ENCODE assay signal across 18 cellular contexts in genomic region chr21:42942244-42942643, GRCh38. TPM values are rescaled to one million over a fixed set of nuclear protein-coding genes. Genes with fewer than 3 reads are reported as not detected.
DNase-seq lines count a peak whose midpoint lies in the region; ATAC-seq, FAIRE-seq and TF ChIP-seq lines count a peak whose summit lies in the region.
"Had no signal": no experiment of that assay in that cellular context is flagged by ENCODE, and none has a peak within 500 bp of the region (broad histone marks: within the 10 kb centered on the region; RNA-seq: fewer than 3 reads in every experiment).

No MANE protein-coding gene starts in this region.

- TF ChIP-seq CTCF in MCF 10A (IDR thresholded peaks at IDR 0.05; ENCODE audit: unreplicated experiment) (no peak), breast epithelium (IDR thresholded peaks at IDR 0.05) (no peak), K562 (IDR thresholded peaks at IDR 0.05 in 2 of 3, conservative IDR thresholded peaks at IDR 0.05 in 1 of 3; ENCODE audit: insufficient read depth in 2 of 3, low read depth in 1 of 3, low read length in 3 of 3) (no peak), keratinocyte (optimal IDR thresholded peaks at IDR 0.05 in 1 of 3, IDR thresholded peaks at IDR 0.05 in 1 of 3, conservative IDR thresholded peaks at IDR 0.05 in 1 of 3; ENCODE audit: extremely low read depth in 1 of 3, insufficient read depth in 2 of 3, low read length in 3 of 3) (no peak)

- no peaks in the 10 kb centered on the region for H3K9me3 Mint-ChIP-seq in MCF 10A (ENCODE audit: unreplicated experiment)
- H3K9me3 Mint-ChIP-seq in stimulated activated effector memory CD8-positive, alpha-beta T cell treated with anti-CD3 and anti-CD28 coated beads, Interleukin-12 subunit alpha, Interleukin-12 subunit beta, amount 100 ng/mL, for 72 hours = no peaks in the 10 kb centered on the region

- no peak for TF ChIP-seq EP300 in K562 (IDR thresholded peaks at IDR 0.05; ENCODE audit: low read length)

- H2BK5ac ChIP-seq in mesendoderm (ENCODE audit: low read length) = no peak overlapping the region

- peak overlapping the region; percentile 91 for H3K27ac Mint-ChIP-seq in MCF 10A (ENCODE audit: low read depth, unreplicated experiment)
- H3K27ac Mint-ChIP-seq in stimulated activated effector memory CD8-positive, alpha-beta T cell treated with anti-CD3 and anti-CD28 coated beads, Interleukin-12 subunit alpha, Interleukin-12 subunit beta, amount 100 ng/mL, for 72 hours = peak overlapping the region; percentile 10

- no peak overlapping the region for H4K8ac ChIP-seq in mesendoderm (ENCODE audit: low read depth, low read length)

- dilution Hi-C loops in keratinocyte (cut with MboI; ENCODE audit: extremely low pct_ligation_motif_present, low sequenced_read_pairs) = no loop called here

- H2AFZ ChIP-seq in K562 (ENCODE audit: low read depth, low read length) (no peak overlapping the region), keratinocyte (ENCODE audit: control insufficient read depth, low read length) (no peak overlapping the region)

- no peaks in the 10 kb centered on the region for H3K79me2 ChIP-seq in K562 (ENCODE audit: control insufficient read depth, insufficient read depth, low read length)
- no peaks in the 10 kb centered on the region for H3K79me2 ChIP-seq in keratinocyte (ENCODE audit: control insufficient read depth, insufficient read depth, low read length)
- H3K79me2 ChIP-seq in mesendoderm (ENCODE audit: control insufficient read depth, insufficient read depth, low read length) = no peaks in the 10 kb centered on the region

- no peak overlapping the region for H3K56ac ChIP-seq in mesendoderm (ENCODE audit: low read length)

- H3K4ac ChIP-seq in mesendoderm (ENCODE audit: low read depth, low read length) = no peak overlapping the region

- H2AK5ac ChIP-seq in mesendoderm (ENCODE audit: low read length) = no peak overlapping the region

- H3K4me1 ChIP-seq in breast epithelium (no peaks in the 10 kb centered on the region), K562 (replicated peaks in 1 of 2; ENCODE audit: control insufficient read depth in 2 of 2, insufficient read depth in 2 of 2, low read length in 2 of 2) (peaks cover 3% of the 10 kb centered on the region in 2 experiments; a peak in 3 of 5 replicates), keratinocyte (ENCODE audit: control insufficient read depth, extremely low read depth, insufficient read depth, low read length) (peaks cover 11% of the 10 kb centered on the region), mesendoderm (ENCODE audit: control insufficient read depth, low read depth, low read length) (peaks cover 5% of the 10 kb centered on the region)

- no peak for FAIRE-seq in K562 (lab: Jason Lieb, UNC)
- no peak for FAIRE-seq in keratinocyte (lab: Jason Lieb, UNC)
- FAIRE-seq: A549 had no signal

- peak; percentile 86 for DNase-seq in MCF 10A (ENCODE audit: unreplicated experiment)
- DNase-seq in breast epithelium (ENCODE audit: low spot score in 2 of 2) = no peak
- DNase-seq in K562 (ENCODE audit: extremely low read depth in 1 of 4, low spot score in 3 of 4) = no peak
- peak; percentile 23 for DNase-seq in keratinocyte (ENCODE audit: low read depth, low spot score)
- no peak for DNase-seq in stimulated activated effector memory CD8-positive, alpha-beta T cell treated with anti-CD3 and anti-CD28 coated beads, Interleukin-12 subunit alpha, Interleukin-12 subunit beta, amount 100 ng/mL, for 72 hours (ENCODE audit: low spot score in 2 of 2)
- no peak for DNase-seq in stimulated activated CD4-positive, alpha-beta T cell treated with anti-CD3 and anti-CD28 coated beads, Interleukin-4, amount 100 ng/mL, for 24 hours
- DNase-seq in mesendoderm = no peak
- DNase-seq: DMS153, NCI-H1092, NCI-H146, NCI-H2081 treated with DMSO at 0.1 percent for 48 hours, NCI-H510A treated with DMSO at 0.1 percent for 48 hours, Right ventricle myocardium superior had no signal

- H3K27ac ChIP-seq in breast epithelium (no peak overlapping the region), K562 (ENCODE audit: extremely low read depth, low read depth, low read length) (no peak overlapping the region), keratinocyte (ENCODE audit: control insufficient read depth, insufficient read depth, low read length) (no peak overlapping the region), mesendoderm (ENCODE audit: low read depth, low read length) (no peak overlapping the region)
- H3K27ac ChIP-seq: A549, C4-2B, HL-60 had no signal

- no peak overlapping the region for H3K9ac ChIP-seq in K562 (ENCODE audit: insufficient read depth in 1 of 2, low read depth in 2 of 2, low read length in 2 of 2)
- H3K9ac ChIP-seq in keratinocyte (ENCODE audit: control insufficient read depth, extremely low read depth, insufficient read depth, low read length) = no peak overlapping the region
- H3K9ac ChIP-seq in mesendoderm (ENCODE audit: low read length) = no peak overlapping the region

- H3K4me3 ChIP-seq in breast epithelium (no peak overlapping the region), K562 (no peak overlapping the region), keratinocyte (ENCODE audit: control insufficient read depth in 2 of 3, extremely low read depth in 1 of 3, insufficient read depth in 2 of 3, low read depth in 1 of 3, low read length in 3 of 3) (no peak overlapping the region), mesendoderm (ENCODE audit: low read length) (no peak overlapping the region)
- H3K4me3 ChIP-seq: A549 had no signal

- POLR2A ChIA-PET in MCF 10A (lab: Yijun Ruan, JAX) (interaction anchor here (0.6 to 1.0 kb wide), 4 partner anchors 14 to 699 kb away, joined by 3 to 4 read pairs (median 4); no protein-coding TSS in a partner anchor), K562 (lab: Yijun Ruan, JAX) (interaction anchor here (0.9 kb wide), 1 partner anchor 13 kb away, joined by 3 read pairs; no protein-coding TSS in a partner anchor)

- peak overlapping the region; percentile 5 for H3K4me3 Mint-ChIP-seq in MCF 10A (ENCODE audit: unreplicated experiment)
- H3K4me3 Mint-ChIP-seq in stimulated activated effector memory CD8-positive, alpha-beta T cell treated with anti-CD3 and anti-CD28 coated beads, Interleukin-12 subunit alpha, Interleukin-12 subunit beta, amount 100 ng/mL, for 72 hours = no peak overlapping the region

- BruUV-seq in MCF 10A (replicated peaks; lab: Mats Ljungman, UMichigan) (no TSS peak), K562 (replicated peaks; lab: Mats Ljungman, UMichigan) (no TSS peak)

- H3K36me3 ChIP-seq in breast epithelium = no peaks in the 10 kb centered on the region
- H3K36me3 ChIP-seq in K562 (ENCODE audit: control insufficient read depth, insufficient read depth, low read length) = no peaks in the 10 kb centered on the region
- no peaks in the 10 kb centered on the region for H3K36me3 ChIP-seq in keratinocyte (ENCODE audit: control insufficient read depth in 2 of 2, extremely low read depth in 1 of 2, insufficient read depth in 2 of 2, low read length in 2 of 2)
- H3K36me3 ChIP-seq in mesendoderm (ENCODE audit: control insufficient read depth, insufficient read depth, low read length) = no peaks in the 10 kb centered on the region

- H3K9me3 ChIP-seq in breast epithelium = no peaks in the 10 kb centered on the region
- no peaks in the 10 kb centered on the region; the same call in 1 of the 2 replicates for H3K9me3 ChIP-seq in K562 (replicated peaks; ENCODE audit: control insufficient read depth, insufficient read depth, low read depth, low read length)
- H3K9me3 ChIP-seq in keratinocyte (ENCODE audit: control insufficient read depth, low read depth, low read length) = peaks cover 3% of the 10 kb centered on the region
- H3K9me3 ChIP-seq: A549 had no signal

- H3K27me3 ChIP-seq in breast epithelium (no peaks in the 10 kb centered on the region), K562 (ENCODE audit: control insufficient read depth in 2 of 2, insufficient read depth in 2 of 2, low read length in 2 of 2) (peaks cover 0 to 7% of the 10 kb centered on the region in 2 experiments; a peak in 3 of 5 replicates), keratinocyte (ENCODE audit: control insufficient read depth, extremely low read depth, insufficient read depth, low read length) (no peaks in the 10 kb centered on the region), mesendoderm (ENCODE audit: insufficient read depth, low read length, poor library complexity) (no peaks in the 10 kb centered on the region)

- H3K9me1 ChIP-seq in K562 (ENCODE audit: control insufficient read depth, insufficient read depth, low read length) (no peaks in the 10 kb centered on the region), keratinocyte (ENCODE audit: control insufficient read depth, extremely low read depth, insufficient read depth, low read length) (no peaks in the 10 kb centered on the region)

- no peaks in the 10 kb centered on the region for H4K20me1 ChIP-seq in K562 (replicated peaks; ENCODE audit: control insufficient read depth, insufficient read depth, low read length)
- H4K20me1 ChIP-seq in keratinocyte (ENCODE audit: control insufficient read depth, extremely low read depth, insufficient read depth, low read length) = no peaks in the 10 kb centered on the region

- no peak overlapping the region for H3K4me2 ChIP-seq in K562 (ENCODE audit: insufficient read depth, low read length)
- H3K4me2 ChIP-seq in keratinocyte (ENCODE audit: control insufficient read depth, extremely low read depth, insufficient read depth, low read depth, low read length) = no peak overlapping the region
- no peak overlapping the region for H3K4me2 ChIP-seq in mesendoderm (ENCODE audit: low read length)
- H3K4me2 ChIP-seq: A549 had no signal

- H2BK15ac ChIP-seq in mesendoderm (replicated peaks; ENCODE audit: low read depth) = no peak overlapping the region

- peaks cover 24% of the 10 kb centered on the region for H3K4me1 Mint-ChIP-seq in MCF 10A (ENCODE audit: insufficient read depth, unreplicated experiment)
- H3K4me1 Mint-ChIP-seq in stimulated activated effector memory CD8-positive, alpha-beta T cell treated with anti-CD3 and anti-CD28 coated beads, Interleukin-12 subunit alpha, Interleukin-12 subunit beta, amount 100 ng/mL, for 72 hours = no peaks in the 10 kb centered on the region

- CTCF ChIA-PET in MCF 10A (lab: Yijun Ruan, JAX) (no interaction called here), K562 (lab: Yijun Ruan, JAX; ENCODE audit: low intra/inter-chr PET ratio) (no interaction called here)

- no peak overlapping the region for H3K23ac ChIP-seq in mesendoderm (ENCODE audit: low read length)

- no peaks in the 10 kb centered on the region for H3K27me3 Mint-ChIP-seq in MCF 10A (ENCODE audit: insufficient read depth, unreplicated experiment)

- H3K79me1 ChIP-seq in mesendoderm (ENCODE audit: low read length) = no peaks in the 10 kb centered on the region

- no peak for TF ChIP-seq RAD21 in K562 (CRISPR knock-in tag; conservative IDR thresholded peaks at IDR 0.05 in 1 of 2, IDR thresholded peaks at IDR 0.05 in 1 of 2)

- 26% methylated on average over 6 of the region's 6 CpGs for WGBS in K562 (ENCODE audit: insufficient coverage, low coverage, missing lambda C conversion rate)
- WGBS in mesendoderm (ENCODE audit: extremely low coverage, insufficient coverage, low lambda C conversion rate) = no CpG with 5 or more reads among the region's 6 CpGs

- no peak overlapping the region for H4K5ac ChIP-seq in mesendoderm (ENCODE audit: low read length)

- H2BK120ac ChIP-seq in mesendoderm (ENCODE audit: low read depth, low read length) = no peak overlapping the region

- in situ Hi-C loops in K562 (cut with MboI) = no loop called here

- ATAC-seq in K562 = peak; percentile 37; the same call in 2 of the 3 replicates
- no peak for ATAC-seq in stimulated activated effector memory CD8-positive, alpha-beta T cell treated with anti-CD3 and anti-CD28 coated beads, Interleukin-12 subunit alpha, Interleukin-12 subunit beta, amount 100 ng/mL, for 72 hours
- no peak for ATAC-seq in GM19023 (IDR thresholded peaks at IDR 0.05; ENCODE audit: unreplicated experiment)
- ATAC-seq: A549, Panc1 had no signal

- H3K36me3 Mint-ChIP-seq in MCF 10A (ENCODE audit: insufficient read depth, unreplicated experiment) = no peaks in the 10 kb centered on the region
- no peaks in the 10 kb centered on the region for H3K36me3 Mint-ChIP-seq in stimulated activated effector memory CD8-positive, alpha-beta T cell treated with anti-CD3 and anti-CD28 coated beads, Interleukin-12 subunit alpha, Interleukin-12 subunit beta, amount 100 ng/mL, for 72 hours

- intact Hi-C loops in MCF 10A (cut with micrococcal nuclease) (no loop called here), breast epithelium (cut with DNase I; ENCODE audit: low total_unique reads) (no loop called here), K562 (cut with micrococcal nuclease) (no loop called here)

- H3K18ac ChIP-seq in mesendoderm (ENCODE audit: low read length) = no peak overlapping the region

- TF ChIP-seq POLR2A in breast epithelium (IDR thresholded peaks at IDR 0.05) = no peak
- TF ChIP-seq POLR2A in K562 (conservative IDR thresholded peaks at IDR 0.05) = no peak

RNA-seq across cellular contexts. Expression of gene ERVH48-1, which starts 16.8 kb away (rescaled TPM):
- total RNA-seq in MCF 10A (2022) (not detected in 2 replicates), breast epithelium (not detected), K562 (2014; rRNA removed) (0.09 TPM in 1 of 2 replicates, not detected in the other), K562 (2014; rRNA removed; fragmentation: Illumina TruSeq; extraction: Trizol) (0.06 TPM in 1 of 2 replicates, not detected in the other), K562 (2015; rRNA removed; fragmentation: Illumina TruSeq; extraction: Trizol) (0.08 TPM in 1 of 2 replicates, not detected in the other), K562 (2021) (0.09 TPM in 1 of 2 replicates, not detected in the other)
- total RNA-seq in K562 (2011; cell fraction: chromatin; rRNA removed; ENCODE audit: low replicate concordance) = 0.23 and 0.28 TPM in 2 replicates
- total RNA-seq in K562 (2011; cell fraction: nucleolus; rRNA removed) = 0.13 TPM in 1 of 2 replicates, not detected in the other
- total RNA-seq in K562 (2011; cell fraction: nucleoplasm; rRNA removed) = 0.51 and 0.53 TPM in 2 replicates
- polyA plus RNA-seq in K562 (2011; rRNA removed) (0.22 and 0.49 TPM in 2 replicates), K562 (2014; fragmentation: Illumina TruSeq; extraction: Trizol) (0.07 and 0.16 TPM in 2 replicates), K562 (2014; fragmentation: Nextera tagmentation; extraction: Ambion mirVana) (under 1 TPM; 0.08 to 0.15 TPM), K562 (2014; rRNA removed) (0.11 and 0.20 TPM in 2 replicates), keratinocyte (0.03 to 0.05 TPM in 2 of 3 replicates, not detected in the other)
- 0.25 and 0.32 TPM in 2 replicates for polyA plus RNA-seq in K562 (2011; cell fraction: cytosol; rRNA removed)
- 0.13 and 0.27 TPM in 2 replicates for polyA plus RNA-seq in K562 (2011; cell fraction: nucleus; rRNA removed)
- polyA plus RNA-seq in K562 (2012) = 0.28 and 0.31 TPM in 2 replicates
- polyA minus RNA-seq in K562 (2011; rRNA and poly(A)+ RNA removed) = 0.06 and 0.07 TPM in 2 replicates
- not detected in 2 replicates for polyA minus RNA-seq in K562 (2011; cell fraction: cytosol; rRNA and poly(A)+ RNA removed)
- polyA minus RNA-seq in K562 (2011; cell fraction: nucleus; rRNA and poly(A)+ RNA removed) = not detected in 2 replicates
- polyA plus RNA-seq in keratinocyte (2011; ENCODE audit: low read depth) = not detected
- polyA plus RNA-seq in keratinocyte (2011; cell fraction: cytosol; rRNA removed) = 0.03 TPM in 1 of 2 replicates, not detected in the other
- 0.04 TPM in 1 of 2 replicates, not detected in the other for polyA plus RNA-seq in keratinocyte (2011; cell fraction: nucleus; rRNA removed)
- polyA plus RNA-seq in keratinocyte (2012; ENCODE audit: low replicate concordance) = 0.37 TPM in 1 of 2 replicates, not detected in the other
- polyA minus RNA-seq in keratinocyte = not detected in 3 replicates
- polyA minus RNA-seq in keratinocyte (2011; cell fraction: cytosol; rRNA and poly(A)+ RNA removed) = not detected
- not detected in 2 replicates for polyA minus RNA-seq in keratinocyte (2011; cell fraction: nucleus; rRNA and poly(A)+ RNA removed)
- 14.7 TPM for polyA plus RNA-seq in mesendoderm (2013, experiment 1 of 2)
- polyA plus RNA-seq in mesendoderm (2013, experiment 2 of 2) = 14.6 TPM
- total RNA-seq: Right ventricle myocardium superior had no signal
- polyA plus RNA-seq: A549 had no signal

RNA-seq across cellular contexts. Expression of gene PKNOX1, which starts 32.1 kb away (rescaled TPM):
- total RNA-seq in MCF 10A (2022) (13.4 and 15.0 TPM in 2 replicates), breast epithelium (10 to 100 TPM; 11.7 to 16.4 (median 14.4) TPM), K562 (2014; rRNA removed) (9.6 and 13.2 TPM in 2 replicates), K562 (2014; rRNA removed; fragmentation: Illumina TruSeq; extraction: Trizol) (12.2 and 14.5 TPM in 2 replicates), K562 (2015; rRNA removed; fragmentation: Illumina TruSeq; extraction: Trizol) (7.1 and 10.0 TPM in 2 replicates), K562 (2021) (11.7 and 14.9 TPM in 2 replicates)
- 77.9 and 112 TPM in 2 replicates for total RNA-seq in K562 (2011; cell fraction: chromatin; rRNA removed; ENCODE audit: low replicate concordance)
- total RNA-seq in K562 (2011; cell fraction: nucleolus; rRNA removed) = 19.3 and 19.8 TPM in 2 replicates
- total RNA-seq in K562 (2011; cell fraction: nucleoplasm; rRNA removed) = 31.2 and 36.2 TPM in 2 replicates
- polyA plus RNA-seq in K562 (2011; rRNA removed) (21.8 and 25.9 TPM in 2 replicates), K562 (2014; fragmentation: Illumina TruSeq; extraction: Trizol) (10.4 and 16.0 TPM in 2 replicates), K562 (2014; fragmentation: Nextera tagmentation; extraction: Ambion mirVana) (10 to 100 TPM in 1 of 2 experiments, 1 to 10 TPM in 1; 8.8 to 13.2 TPM), K562 (2014; rRNA removed) (12.7 and 15.4 TPM in 2 replicates), keratinocyte (30.7 to 38.2 TPM (median 33.3 TPM) in 3 replicates)
- polyA plus RNA-seq in K562 (2011; cell fraction: cytosol; rRNA removed) = 26.2 and 27.5 TPM in 2 replicates
- 27.5 and 40.6 TPM in 2 replicates for polyA plus RNA-seq in K562 (2011; cell fraction: nucleus; rRNA removed)
- 14.5 and 18.7 TPM in 2 replicates for polyA plus RNA-seq in K562 (2012)
- polyA minus RNA-seq in K562 (2011; rRNA and poly(A)+ RNA removed) = 35.3 and 58.4 TPM in 2 replicates
- 6.0 and 16.1 TPM in 2 replicates for polyA minus RNA-seq in K562 (2011; cell fraction: cytosol; rRNA and poly(A)+ RNA removed)
- 13.2 and 35.0 TPM in 2 replicates for polyA minus RNA-seq in K562 (2011; cell fraction: nucleus; rRNA and poly(A)+ RNA removed)
- polyA plus RNA-seq in keratinocyte (2011; ENCODE audit: low read depth) = 35.0 TPM
- 18.4 and 29.9 TPM in 2 replicates for polyA plus RNA-seq in keratinocyte (2011; cell fraction: cytosol; rRNA removed)
- polyA plus RNA-seq in keratinocyte (2011; cell fraction: nucleus; rRNA removed) = 24.4 and 24.9 TPM in 2 replicates
- 11.7 and 16.3 TPM in 2 replicates for polyA plus RNA-seq in keratinocyte (2012; ENCODE audit: low replicate concordance)
- 30.5 to 61.7 TPM (median 44.9 TPM) in 3 replicates for polyA minus RNA-seq in keratinocyte
- 23.8 TPM for polyA minus RNA-seq in keratinocyte (2011; cell fraction: cytosol; rRNA and poly(A)+ RNA removed)
- 22.2 and 45.6 TPM in 2 replicates for polyA minus RNA-seq in keratinocyte (2011; cell fraction: nucleus; rRNA and poly(A)+ RNA removed)
- polyA plus RNA-seq in mesendoderm (2013, experiment 1 of 2) = 9.7 TPM
- 9.7 TPM for polyA plus RNA-seq in mesendoderm (2013, experiment 2 of 2)

RNA-seq across cellular contexts. Expression of gene NDUFV3, which starts 49.1 kb away (rescaled TPM):
- 70.0 and 79.7 TPM in 2 replicates for total RNA-seq in MCF 10A (2022)
- total RNA-seq in breast epithelium = 10 to 100 TPM; 49.9 to 62.9 (median 51.1) TPM
- 82.4 and 114 TPM in 2 replicates for total RNA-seq in K562 (2011; cell fraction: chromatin; rRNA removed; ENCODE audit: low replicate concordance)
- 48.2 and 54.4 TPM in 2 replicates for total RNA-seq in K562 (2011; cell fraction: nucleolus; rRNA removed)
- 61.2 and 67.6 TPM in 2 replicates for total RNA-seq in K562 (2011; cell fraction: nucleoplasm; rRNA removed)
- 87.8 and 89.7 TPM in 2 replicates for total RNA-seq in K562 (2014; rRNA removed)
- total RNA-seq in K562 (2014; rRNA removed; fragmentation: Illumina TruSeq; extraction: Trizol) = 74.3 and 81.5 TPM in 2 replicates
- 79.7 and 80.6 TPM in 2 replicates for total RNA-seq in K562 (2015; rRNA removed; fragmentation: Illumina TruSeq; extraction: Trizol)
- 65.7 and 68.3 TPM in 2 replicates for total RNA-seq in K562 (2021)
- 37.2 and 41.9 TPM in 2 replicates for polyA plus RNA-seq in K562 (2011; rRNA removed)
- 43.0 and 44.1 TPM in 2 replicates for polyA plus RNA-seq in K562 (2011; cell fraction: cytosol; rRNA removed)
- 40.0 and 49.0 TPM in 2 replicates for polyA plus RNA-seq in K562 (2011; cell fraction: nucleus; rRNA removed)
- 58.0 and 60.8 TPM in 2 replicates for polyA plus RNA-seq in K562 (2012)
- polyA plus RNA-seq in K562 (2014; fragmentation: Illumina TruSeq; extraction: Trizol) = 63.0 and 77.9 TPM in 2 replicates
- 10 to 100 TPM; 19.1 to 23.6 TPM for polyA plus RNA-seq in K562 (2014; fragmentation: Nextera tagmentation; extraction: Ambion mirVana)
- polyA plus RNA-seq in K562 (2014; rRNA removed) = 67.2 and 80.0 TPM in 2 replicates
- polyA minus RNA-seq in K562 (2011; rRNA and poly(A)+ RNA removed) = 39.0 and 44.5 TPM in 2 replicates
- 35.1 and 42.7 TPM in 2 replicates for polyA minus RNA-seq in K562 (2011; cell fraction: cytosol; rRNA and poly(A)+ RNA removed)
- 11.7 and 20.2 TPM in 2 replicates for polyA minus RNA-seq in K562 (2011; cell fraction: nucleus; rRNA and poly(A)+ RNA removed)
- polyA plus RNA-seq in keratinocyte = 26.1 to 58.2 TPM (median 28.9 TPM) in 3 replicates
- polyA plus RNA-seq in keratinocyte (2011; ENCODE audit: low read depth) = 12.3 TPM
- 30.7 and 40.8 TPM in 2 replicates for polyA plus RNA-seq in keratinocyte (2011; cell fraction: cytosol; rRNA removed)
- polyA plus RNA-seq in keratinocyte (2011; cell fraction: nucleus; rRNA removed) = 46.1 and 47.9 TPM in 2 replicates
- polyA plus RNA-seq in keratinocyte (2012; ENCODE audit: low replicate concordance) = 27.4 and 45.9 TPM in 2 replicates
- 13.9 to 26.2 TPM (median 23.3 TPM) in 3 replicates for polyA minus RNA-seq in keratinocyte
- polyA minus RNA-seq in keratinocyte (2011; cell fraction: cytosol; rRNA and poly(A)+ RNA removed) = 44.5 TPM
- polyA minus RNA-seq in keratinocyte (2011; cell fraction: nucleus; rRNA and poly(A)+ RNA removed) = 19.9 and 31.6 TPM in 2 replicates
- polyA plus RNA-seq in mesendoderm (2013, experiment 1 of 2) = 29.0 TPM
- polyA plus RNA-seq in mesendoderm (2013, experiment 2 of 2) = 29.9 TPM

Comparison
In these comparisons a context has a peak if more than half of its experiments do, and no peak if none do; other contexts are left out.
1. DNase-seq: peak in MCF 10A (single experiment) and keratinocyte (single experiment); none in breast epithelium (0 of 2), K562 (0 of 4), stimulated activated effector memory CD8-positive, alpha-beta T cell treated with anti-CD3 and anti-CD28 coated beads, Interleukin-12 subunit alpha, Interleukin-12 subunit beta, amount 100 ng/mL, for 72 hours (0 of 2), stimulated activated CD4-positive, alpha-beta T cell treated with anti-CD3 and anti-CD28 coated beads, Interleukin-4, amount 100 ng/mL, for 24 hours (single experiment) and mesendoderm (single experiment).